In the genomic region with DNA sequence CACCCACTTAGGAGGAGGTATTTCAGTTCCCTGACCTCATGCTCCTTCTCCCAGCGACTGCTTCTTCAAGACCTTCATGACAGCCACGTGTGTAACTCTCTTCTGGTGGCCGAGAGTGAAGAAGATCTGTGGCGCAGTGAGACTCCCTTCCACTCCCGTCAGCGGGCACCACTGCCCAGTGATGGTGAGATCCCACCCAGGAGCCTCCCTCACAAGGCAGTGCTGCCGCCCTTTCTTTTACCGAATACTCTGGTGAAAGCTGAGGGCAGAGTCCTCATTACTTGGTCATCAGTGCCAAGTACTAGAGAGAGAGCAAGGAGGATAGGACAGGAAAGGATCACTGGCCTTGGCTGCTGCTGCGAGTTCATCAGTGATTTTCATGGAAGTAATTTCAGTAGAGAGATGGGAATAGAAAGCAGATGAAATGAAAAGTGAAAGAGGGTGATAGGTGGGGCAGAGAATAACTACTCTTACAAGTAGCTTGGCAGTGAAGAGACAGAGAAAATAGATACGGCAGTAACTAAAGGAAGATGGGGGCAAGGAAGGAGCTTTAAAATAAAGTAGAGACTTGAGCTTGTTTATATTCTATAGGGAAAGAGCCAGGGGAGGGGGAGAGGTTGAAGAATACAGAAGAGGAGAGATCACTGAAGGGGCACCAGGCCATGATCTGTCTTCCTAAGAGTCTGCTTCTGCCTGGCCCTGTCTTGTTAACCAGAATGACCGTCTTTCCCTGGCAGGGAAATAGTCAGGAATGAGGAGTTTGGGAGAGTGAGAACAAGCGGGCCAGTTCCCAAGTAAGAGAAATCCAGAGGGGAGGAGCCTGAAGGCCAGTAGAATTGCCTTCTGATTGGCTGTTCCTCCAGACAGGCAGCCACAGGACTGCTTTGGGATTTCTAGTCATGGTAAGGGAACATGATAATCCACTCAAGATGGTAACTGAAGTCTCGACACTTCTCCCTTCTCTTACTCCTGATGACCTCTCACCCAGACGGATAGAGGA, we compare ENCODE assay signal across 1 cellular context.
TF ChIP-seq lines count a peak whose summit lies in the region.

No MANE protein-coding gene starts in this region.

TF ChIP-seq in K562, 482 proteins besides CTCF, POLR2A, EP300 and RAD21:
- no peak for TF ChIP-seq ZNF561 (CRISPR knock-in tag; conservative IDR thresholded peaks at IDR 0.05)
- TF ChIP-seq, protein P1, sequence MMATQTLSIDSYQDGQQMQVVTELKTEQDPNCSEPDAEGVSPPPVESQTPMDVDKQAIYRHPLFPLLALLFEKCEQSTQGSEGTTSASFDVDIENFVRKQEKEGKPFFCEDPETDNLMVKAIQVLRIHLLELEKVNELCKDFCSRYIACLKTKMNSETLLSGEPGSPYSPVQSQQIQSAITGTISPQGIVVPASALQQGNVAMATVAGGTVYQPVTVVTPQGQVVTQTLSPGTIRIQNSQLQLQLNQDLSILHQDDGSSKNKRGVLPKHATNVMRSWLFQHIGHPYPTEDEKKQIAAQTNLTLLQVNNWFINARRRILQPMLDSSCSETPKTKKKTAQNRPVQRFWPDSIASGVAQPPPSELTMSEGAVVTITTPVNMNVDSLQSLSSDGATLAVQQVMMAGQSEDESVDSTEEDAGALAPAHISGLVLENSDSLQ (IDR thresholded peaks at IDR 0.05): peak; percentile 27; the same call in 1 of the 2 replicates
TF ChIP-seq in K562: peak in this region for 1.
